ENCODE assay signal across 15 cellular contexts in genomic region chr22:29080061-29080975, GRCh38. TPM values are rescaled to one million over a fixed set of nuclear protein-coding genes. Genes with fewer than 3 reads are reported as not detected.
DNase-seq lines count a peak whose midpoint lies in the region; ATAC-seq and TF ChIP-seq lines count a peak whose summit lies in the region.
"Had no signal": no experiment of that assay in that cellular context is flagged by ENCODE, and none has a peak within 500 bp of the region (broad histone marks: within the 10 kb centered on the region; RNA-seq: fewer than 3 reads in every experiment).

No MANE protein-coding gene starts in this region.

- peaks cover 10 to 22% of the 10 kb centered on the region in 2 donors for H3K27me3 Mint-ChIP-seq in CD4-positive, alpha-beta memory T cell

- no peak overlapping the region for H3K27ac Mint-ChIP-seq in CD4-positive, alpha-beta memory T cell
- H3K27ac Mint-ChIP-seq: activated CD4-positive, alpha-beta T cell treated with anti-CD3 and anti-CD28 coated beads for 36 hours had no signal

- peaks cover 0 to 1% (median 0%) of the 10 kb centered on the region in 4 donors for H3K4me1 Mint-ChIP-seq in CD4-positive, alpha-beta memory T cell
- H3K4me1 Mint-ChIP-seq: activated CD4-positive, alpha-beta T cell treated with anti-CD3 and anti-CD28 coated beads for 36 hours had no signal

- peak; percentile 60 for DNase-seq in BE2C
- DNase-seq in NCI-H1105 (lab: John Stamatoyannopoulos, UW), result peak; percentile 53
- DNase-seq in left lobe of liver (ENCODE audit: low spot score), result peak; percentile 52
- no peak for DNase-seq in NCI-H187 (lab: John Stamatoyannopoulos, UW)
- DNase-seq in stimulated activated CD4-positive, alpha-beta T cell treated with anti-CD3 and anti-CD28 coated beads, Interleukin-12 subunit alpha, Interleukin-12 subunit beta, amount 100 ng/mL, for 4 hours, result no peak
- no peak for DNase-seq in GM10248 (ENCODE audit: extremely low spot score)
- DNase-seq in CD4-positive, alpha-beta memory T cell, result no peak
- DNase-seq: activated CD4-positive, alpha-beta T cell treated with anti-CD3 and anti-CD28 coated beads for 36 hours; activated gamma-delta T cell; SIG-M5 had no signal

- H3K4me3 ChIP-seq in BE2C (ENCODE audit: low read depth, low read length), result no peak overlapping the region
- no peak overlapping the region for H3K4me3 ChIP-seq in CD4-positive, alpha-beta memory T cell (ENCODE audit: low read length in 2 of 2)
- H3K4me3 ChIP-seq: breast epithelium had no signal

- no peaks in the 10 kb centered on the region for H3K9me3 ChIP-seq in BE2C
- no peaks in the 10 kb centered on the region for H3K9me3 ChIP-seq in CD4-positive, alpha-beta memory T cell (ENCODE audit: control insufficient read depth in 1 of 2, low read length in 2 of 2)
- H3K9me3 ChIP-seq: breast epithelium had no signal

- POLR2A ChIA-PET in GM10248 (lab: Yijun Ruan, JAX), result no interaction called here
- POLR2A ChIA-PET in CD4-positive, alpha-beta memory T cell (lab: Charles Lee; ENCODE audit: partially characterized antibody), result no interaction called here

- no peaks in the 10 kb centered on the region for H3K27me3 ChIP-seq in BE2C
- peaks cover 6% of the 10 kb centered on the region for H3K27me3 ChIP-seq in CD4-positive, alpha-beta memory T cell (ENCODE audit: insufficient read depth, low read length)
- H3K27me3 ChIP-seq: breast epithelium had no signal

- H3K4me3 Mint-ChIP-seq in CD4-positive, alpha-beta memory T cell, result no peak overlapping the region
- H3K4me3 Mint-ChIP-seq: activated CD4-positive, alpha-beta T cell treated with anti-CD3 and anti-CD28 coated beads for 36 hours had no signal

- intact Hi-C loops in CD4-positive, alpha-beta memory T cell (cut with micrococcal nuclease), result no loop called here

- H3K36me3 ChIP-seq in BE2C, result no peaks in the 10 kb centered on the region
- no peaks in the 10 kb centered on the region for H3K36me3 ChIP-seq in CD4-positive, alpha-beta memory T cell (ENCODE audit: insufficient read depth, low read length)
- H3K36me3 ChIP-seq: breast epithelium had no signal

- H3K36me3 Mint-ChIP-seq in CD4-positive, alpha-beta memory T cell, result peaks cover 0 to 3% of the 10 kb centered on the region in 2 donors

- H3K4me1 ChIP-seq in BE2C, result peaks cover 32% of the 10 kb centered on the region
- H3K4me1 ChIP-seq in CD4-positive, alpha-beta memory T cell (ENCODE audit: insufficient read depth, low read length), result no peaks in the 10 kb centered on the region

- no peaks in the 10 kb centered on the region for H3K9me3 Mint-ChIP-seq in CD4-positive, alpha-beta memory T cell

- H3K27ac ChIP-seq in CD4-positive, alpha-beta memory T cell (ENCODE audit: low read depth, low read length), result no peak overlapping the region

- ATAC-seq in SK-N-SH treated with all-trans-retinoic acid at 6 μM for 48 hours, result no peak; the same call in 1 of the 3 replicates
- peak; percentile 58 for ATAC-seq in left lobe of liver
- ATAC-seq: activated CD4-positive, alpha-beta T cell treated with anti-CD3 and anti-CD28 coated beads for 36 hours had no signal

- CTCF ChIA-PET in GM10248 (lab: Yijun Ruan, JAX), result interaction anchor here (1.7 kb wide), 1 partner anchor 39 kb away, joined by 5 read pairs; no protein-coding TSS in a partner anchor
- CTCF ChIA-PET in CD4-positive, alpha-beta memory T cell (lab: Charles Lee; ENCODE audit: partially characterized antibody), result no interaction called here

- peak; percentile 30; the same call in 1 of the 2 replicates for TF ChIP-seq CTCF in BE2C (IDR thresholded peaks at IDR 0.05; ENCODE audit: low read depth, low read length)
- TF ChIP-seq CTCF in GM10248 (IDR thresholded peaks at IDR 0.05; ENCODE audit: control extremely low read depth, extremely low read depth, low read depth, missing control alignments), result no peak

TF ChIP-seq in SK-N-SH treated with all-trans-retinoic acid at 6 μM for 48 hours, 23 proteins besides CTCF, POLR2A, EP300 and RAD21 (continues in another document):
- TF ChIP-seq SNAI2 (CRISPR knock-in tag; IDR thresholded peaks at IDR 0.05) (0 out of 2 replicates have a peak, but pooled peaks have one; percentile 45), POU6F1 (CRISPR knock-in tag; IDR thresholded peaks at IDR 0.05; ENCODE audit: borderline replicate concordance, low read depth) (no peak), CSDC2 (CRISPR knock-in tag; IDR thresholded peaks at IDR 0.05) (no peak), GLIS3 (CRISPR knock-in tag; IDR thresholded peaks at IDR 0.05) (no peak), ZFP30 (CRISPR knock-in tag; IDR thresholded peaks at IDR 0.05) (no peak), ZNF70 (CRISPR knock-in tag; IDR thresholded peaks at IDR 0.05) (0 out of 2 replicates have a peak, but pooled peaks have one; percentile 4), CREB5 (CRISPR knock-in tag; IDR thresholded peaks at IDR 0.05; ENCODE audit: low read depth) (no peak), TOX (CRISPR knock-in tag; IDR thresholded peaks at IDR 0.05; ENCODE audit: borderline replicate concordance) (no peak), TCF4 (CRISPR knock-in tag; IDR thresholded peaks at IDR 0.05; ENCODE audit: borderline replicate concordance) (peak; percentile 92), ESRRG (CRISPR knock-in tag; IDR thresholded peaks at IDR 0.05) (no peak)
- TF ChIP-seq, protein P1, sequence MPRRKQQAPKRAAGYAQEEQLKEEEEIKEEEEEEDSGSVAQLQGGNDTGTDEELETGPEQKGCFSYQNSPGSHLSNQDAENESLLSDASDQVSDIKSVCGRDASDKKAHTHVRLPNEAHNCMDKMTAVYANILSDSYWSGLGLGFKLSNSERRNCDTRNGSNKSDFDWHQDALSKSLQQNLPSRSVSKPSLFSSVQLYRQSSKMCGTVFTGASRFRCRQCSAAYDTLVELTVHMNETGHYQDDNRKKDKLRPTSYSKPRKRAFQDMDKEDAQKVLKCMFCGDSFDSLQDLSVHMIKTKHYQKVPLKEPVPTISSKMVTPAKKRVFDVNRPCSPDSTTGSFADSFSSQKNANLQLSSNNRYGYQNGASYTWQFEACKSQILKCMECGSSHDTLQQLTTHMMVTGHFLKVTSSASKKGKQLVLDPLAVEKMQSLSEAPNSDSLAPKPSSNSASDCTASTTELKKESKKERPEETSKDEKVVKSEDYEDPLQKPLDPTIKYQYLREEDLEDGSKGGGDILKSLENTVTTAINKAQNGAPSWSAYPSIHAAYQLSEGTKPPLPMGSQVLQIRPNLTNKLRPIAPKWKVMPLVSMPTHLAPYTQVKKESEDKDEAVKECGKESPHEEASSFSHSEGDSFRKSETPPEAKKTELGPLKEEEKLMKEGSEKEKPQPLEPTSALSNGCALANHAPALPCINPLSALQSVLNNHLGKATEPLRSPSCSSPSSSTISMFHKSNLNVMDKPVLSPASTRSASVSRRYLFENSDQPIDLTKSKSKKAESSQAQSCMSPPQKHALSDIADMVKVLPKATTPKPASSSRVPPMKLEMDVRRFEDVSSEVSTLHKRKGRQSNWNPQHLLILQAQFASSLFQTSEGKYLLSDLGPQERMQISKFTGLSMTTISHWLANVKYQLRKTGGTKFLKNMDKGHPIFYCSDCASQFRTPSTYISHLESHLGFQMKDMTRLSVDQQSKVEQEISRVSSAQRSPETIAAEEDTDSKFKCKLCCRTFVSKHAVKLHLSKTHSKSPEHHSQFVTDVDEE (CRISPR knock-in tag; IDR thresholded peaks at IDR 0.05), result 0 out of 2 replicates have a peak, but pooled peaks have one; percentile 52
- TF ChIP-seq, protein P2, sequence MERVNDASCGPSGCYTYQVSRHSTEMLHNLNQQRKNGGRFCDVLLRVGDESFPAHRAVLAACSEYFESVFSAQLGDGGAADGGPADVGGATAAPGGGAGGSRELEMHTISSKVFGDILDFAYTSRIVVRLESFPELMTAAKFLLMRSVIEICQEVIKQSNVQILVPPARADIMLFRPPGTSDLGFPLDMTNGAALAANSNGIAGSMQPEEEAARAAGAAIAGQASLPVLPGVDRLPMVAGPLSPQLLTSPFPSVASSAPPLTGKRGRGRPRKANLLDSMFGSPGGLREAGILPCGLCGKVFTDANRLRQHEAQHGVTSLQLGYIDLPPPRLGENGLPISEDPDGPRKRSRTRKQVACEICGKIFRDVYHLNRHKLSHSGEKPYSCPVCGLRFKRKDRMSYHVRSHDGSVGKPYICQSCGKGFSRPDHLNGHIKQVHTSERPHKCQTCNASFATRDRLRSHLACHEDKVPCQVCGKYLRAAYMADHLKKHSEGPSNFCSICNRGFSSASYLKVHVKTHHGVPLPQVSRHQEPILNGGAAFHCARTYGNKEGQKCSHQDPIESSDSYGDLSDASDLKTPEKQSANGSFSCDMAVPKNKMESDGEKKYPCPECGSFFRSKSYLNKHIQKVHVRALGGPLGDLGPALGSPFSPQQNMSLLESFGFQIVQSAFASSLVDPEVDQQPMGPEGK (CRISPR knock-in tag; IDR thresholded peaks at IDR 0.05; ENCODE audit: borderline replicate concordance), result no peak

RNA-seq across cellular contexts. Expression of gene KREMEN1, which starts 7.5 kb away (rescaled TPM):
- polyA plus RNA-seq in BE2C (2012; ENCODE audit: insufficient read depth, insufficient read length, low read depth), result 2.3 TPM
- 4.9 TPM for total RNA-seq in left lobe of liver
- total RNA-seq in CD4-positive, alpha-beta memory T cell, result not detected
- not detected for polyA plus RNA-seq in CD4-positive, alpha-beta memory T cell

RNA-seq across cellular contexts. Expression of gene C22orf31, which starts 18.7 kb away (rescaled TPM):
- polyA plus RNA-seq in BE2C (2012; ENCODE audit: insufficient read depth, insufficient read length, low read depth), result not detected
- not detected for total RNA-seq in left lobe of liver
- total RNA-seq in CD4-positive, alpha-beta memory T cell, result not detected
- not detected for polyA plus RNA-seq in CD4-positive, alpha-beta memory T cell
- total RNA-seq: activated CD4-positive, alpha-beta T cell treated with anti-CD3 and anti-CD28 coated beads for 36 hours; HT-29; urinary bladder had no signal
- polyA plus RNA-seq: BJ, urinary bladder had no signal

Comparison
In these comparisons a context has a peak if more than half of its experiments do, and no peak if none do; other contexts are left out.
1. DNase-seq: peak in BE2C (single experiment), NCI-H1105 (single experiment) and left lobe of liver (single experiment); none in NCI-H187 (0 of 2), stimulated activated CD4-positive, alpha-beta T cell treated with anti-CD3 and anti-CD28 coated beads, Interleukin-12 subunit alpha, Interleukin-12 subunit beta, amount 100 ng/mL, for 4 hours (single experiment), GM10248 (single experiment) and CD4-positive, alpha-beta memory T cell (0 of 5).